In the genomic region with DNA sequence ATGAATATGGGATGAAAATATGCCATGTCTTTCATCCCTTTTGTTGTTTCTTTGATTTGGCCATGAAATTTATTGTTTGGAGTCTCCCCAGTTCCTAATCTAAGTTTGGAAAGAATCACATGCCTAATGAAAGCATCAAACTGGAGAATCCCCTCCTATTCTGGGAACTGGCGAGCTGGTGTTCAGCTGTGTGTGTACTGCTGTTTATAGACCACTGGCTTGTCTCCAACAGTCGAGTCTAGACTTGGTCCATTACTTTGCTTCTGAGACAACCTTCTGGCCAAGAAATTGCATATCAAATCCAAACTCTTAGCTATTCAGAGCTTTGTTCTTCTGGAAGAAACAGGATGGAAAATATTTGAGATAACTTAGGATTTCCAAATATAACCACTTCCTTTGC, we compare ENCODE assay signal across 19 cellular contexts.
DNase-seq lines count a peak whose midpoint lies in the region; ATAC-seq, FAIRE-seq and TF ChIP-seq lines count a peak whose summit lies in the region.
"Had no signal": no experiment of that assay in that cellular context is flagged by ENCODE, and none has a peak within 500 bp of the region (broad histone marks: within the 10 kb centered on the region; RNA-seq: fewer than 3 reads in every experiment).

No MANE protein-coding gene starts in this region.

- no peaks in the 10 kb centered on the region for H3K36me3 Mint-ChIP-seq in activated CD8-positive, alpha-beta T cell treated with anti-CD3 and anti-CD28 coated beads for 36 hours (ENCODE audit: low read depth)
- H3K36me3 Mint-ChIP-seq: CD8-positive, alpha-beta memory T cell had no signal

- peaks cover 0 to 5% (median 0%) of the 10 kb centered on the region in 3 donors for H3K4me1 ChIP-seq in pancreas
- no peaks in the 10 kb centered on the region for H3K4me1 ChIP-seq in upper lobe of left lung
- H3K4me1 ChIP-seq: Peyer's patch, SJSA1 had no signal

- no peaks in the 10 kb centered on the region for H3K4me1 Mint-ChIP-seq in activated CD8-positive, alpha-beta T cell treated with anti-CD3 and anti-CD28 coated beads for 36 hours (ENCODE audit: low read depth)
- H3K4me1 Mint-ChIP-seq: CD8-positive, alpha-beta memory T cell had no signal

- no peak for TF ChIP-seq EP300 in upper lobe of left lung (IDR thresholded peaks at IDR 0.05)

- intact Hi-C loops in pancreas (cut with DNase I), result no loop called here
- intact Hi-C loops in activated CD8-positive, alpha-beta T cell treated with anti-CD3 and anti-CD28 coated beads for 36 hours (cut with micrococcal nuclease), result no loop called here

- H3K27ac ChIP-seq in pancreas (no peak overlapping the region), upper lobe of left lung (no peak overlapping the region)
- H3K27ac ChIP-seq: C4-2B, Peyer's patch, SJSA1 had no signal

- H3K9me3 ChIP-seq in pancreas, result no peaks in the 10 kb centered on the region
- no peaks in the 10 kb centered on the region for H3K9me3 ChIP-seq in upper lobe of left lung
- H3K9me3 ChIP-seq: Peyer's patch, SJSA1 had no signal

- no peaks in the 10 kb centered on the region for H3K27me3 ChIP-seq in pancreas
- no peaks in the 10 kb centered on the region for H3K27me3 ChIP-seq in upper lobe of left lung
- H3K27me3 ChIP-seq: Peyer's patch, SJSA1 had no signal

- DNase-seq in NCI-H2171 treated with DMSO at 0.1 percent for 48 hours (lab: John Stamatoyannopoulos, UW), result peak; percentile 38
- DNase-seq in NCI-H2171 (lab: John Stamatoyannopoulos, UW), result no peak
- peak; percentile 66 for DNase-seq in NCI-H446 treated with DMSO at 0.1 percent for 48 hours (lab: John Stamatoyannopoulos, UW)
- peak in 3 of 6 donors; percentile 10 to 65 (median 49) for DNase-seq in pancreas
- DNase-seq in upper lobe of left lung, result no peak
- DNase-seq in AG20443 (ENCODE audit: low spot score), result no peak
- no peak for DNase-seq in activated CD8-positive, alpha-beta T cell treated with anti-CD3 and anti-CD28 coated beads for 36 hours
- no peak for DNase-seq in COLO668 (lab: John Stamatoyannopoulos, UW; ENCODE audit: unreplicated experiment)
- DNase-seq: CD8-positive, alpha-beta memory T cell; DMS79; IMR-90; NCI-H1417 treated with DMSO at 0.1 percent for 48 hours; NCI-H1930; NCI-H226; NCI-H524; NCI-H774; Peyer's patch had no signal

- CTCF ChIA-PET in activated CD8-positive, alpha-beta T cell treated with anti-CD3 and anti-CD28 coated beads for 36 hours (lab: Charles Lee), result no interaction called here

- no peak overlapping the region for H3K4me3 Mint-ChIP-seq in activated CD8-positive, alpha-beta T cell treated with anti-CD3 and anti-CD28 coated beads for 36 hours
- H3K4me3 Mint-ChIP-seq: CD8-positive, alpha-beta memory T cell had no signal

- WGBS in pancreas, 2 donors, result 16 to 20% methylated on average over 2 of the region's 2 CpGs
- WGBS in upper lobe of left lung, 2 donors, result 39 to 52% methylated on average over 2 of the region's 2 CpGs

- H3K27ac Mint-ChIP-seq in activated CD8-positive, alpha-beta T cell treated with anti-CD3 and anti-CD28 coated beads for 36 hours, result no peak overlapping the region
- H3K27ac Mint-ChIP-seq: CD8-positive, alpha-beta memory T cell had no signal

- H3K4me3 ChIP-seq in pancreas (no peak overlapping the region), upper lobe of left lung (no peak overlapping the region)
- H3K4me3 ChIP-seq: Peyer's patch, SJSA1 had no signal

- no peak for TF ChIP-seq POLR2A in upper lobe of left lung (IDR thresholded peaks at IDR 0.05)

- peak in 3 of 4 donors; percentile 73 to 92 (median 87) for ATAC-seq in pancreas
- peak; percentile 64 to 76 for ATAC-seq in upper lobe of left lung (ENCODE audit: low FRiP score in 2 of 2)
- ATAC-seq in activated CD8-positive, alpha-beta T cell treated with anti-CD3 and anti-CD28 coated beads for 36 hours, result no peak

- no peaks in the 10 kb centered on the region for H3K36me3 ChIP-seq in pancreas
- no peaks in the 10 kb centered on the region for H3K36me3 ChIP-seq in upper lobe of left lung
- H3K36me3 ChIP-seq: Peyer's patch, SJSA1 had no signal

- no peak for FAIRE-seq in pancreas (lab: Jason Lieb, UNC)

- POLR2A ChIA-PET in activated CD8-positive, alpha-beta T cell treated with anti-CD3 and anti-CD28 coated beads for 36 hours (lab: Charles Lee), result no interaction called here

- peaks cover 9% of the 10 kb centered on the region for H3K27me3 Mint-ChIP-seq in activated CD8-positive, alpha-beta T cell treated with anti-CD3 and anti-CD28 coated beads for 36 hours

- no peaks in the 10 kb centered on the region for H3K9me3 Mint-ChIP-seq in activated CD8-positive, alpha-beta T cell treated with anti-CD3 and anti-CD28 coated beads for 36 hours

- TF ChIP-seq CTCF in pancreas (IDR thresholded peaks at IDR 0.05) (no peak), upper lobe of left lung (IDR thresholded peaks at IDR 0.05) (no peak)
- TF ChIP-seq CTCF in activated CD8-positive, alpha-beta T cell treated with anti-CD3 and anti-CD28 coated beads for 36 hours (IDR thresholded peaks at IDR 0.05), result no peak

Comparison
In these comparisons a context has a peak if more than half of its experiments do, and no peak if none do; other contexts are left out.
1. DNase-seq: peak in NCI-H2171 treated with DMSO at 0.1 percent for 48 hours (single experiment) and NCI-H446 treated with DMSO at 0.1 percent for 48 hours (single experiment); none in NCI-H2171 (single experiment), upper lobe of left lung (0 of 2), AG20443 (single experiment), activated CD8-positive, alpha-beta T cell treated with anti-CD3 and anti-CD28 coated beads for 36 hours (single experiment) and COLO668 (single experiment).